In genomic region chr11:113874096-113874919, GRCh38 we compare ENCODE assay signal across 8 cellular contexts. TPM values are rescaled to one million over a fixed set of nuclear protein-coding genes. Genes with fewer than 3 reads are reported as not detected.
DNase-seq lines count a peak whose midpoint lies in the region; ATAC-seq and TF ChIP-seq lines count a peak whose summit lies in the region.

No MANE protein-coding gene starts in this region.

- H3K4me1 Mint-ChIP-seq in progenitor cell of endocrine pancreas (ENCODE audit: low read depth), result peaks cover 26% of the 10 kb centered on the region

- H3K9me3 Mint-ChIP-seq in progenitor cell of endocrine pancreas (ENCODE audit: low read depth), result no peaks in the 10 kb centered on the region

- peak overlapping the region; percentile 89 for H3K4me3 Mint-ChIP-seq in progenitor cell of endocrine pancreas (ENCODE audit: low read depth)

- H3K4me3 ChIP-seq in left ventricle myocardium inferior (peak overlapping the region; percentile 90), SJSA1 (peak overlapping the region; percentile 73), fibroblast of the aortic adventitia (ENCODE audit: low read depth, low read length) (peak overlapping the region; percentile 77)

- H3K27me3 ChIP-seq in left ventricle myocardium inferior (ENCODE audit: low read depth) (no peaks in the 10 kb centered on the region), SJSA1 (replicated peaks) (no peaks in the 10 kb centered on the region)

- DNase-seq in left ventricle myocardium inferior (no peak), Right ventricle myocardium inferior (ENCODE audit: missing footprints) (no peak), SJSA1 (ENCODE audit: low read depth in 1 of 2, low spot score in 2 of 2) (no peak), fibroblast of the aortic adventitia (ENCODE audit: low read depth) (peak; percentile 19), progenitor cell of endocrine pancreas (ENCODE audit: low spot score, unreplicated experiment) (no peak), mesenteric fat pad (ENCODE audit: low spot score) (no peak), KBM-7 (no peak), NCI-H69 (lab: John Stamatoyannopoulos, UW) (no peak)

- intact Hi-C loops in left ventricle myocardium inferior (cut with micrococcal nuclease) (no loop called here), Right ventricle myocardium inferior (cut with DNase I) (loop anchor here (5.0 to 10.0 kb wide), 2 partner anchors 37 to 70 kb away; no protein-coding TSS in a partner anchor)

- peak overlapping the region; percentile 90 for H3K27ac Mint-ChIP-seq in progenitor cell of endocrine pancreas

- H3K27ac ChIP-seq in left ventricle myocardium inferior (replicated peaks) (peak overlapping the region; percentile 97), SJSA1 (no peak overlapping the region)

- H3K36me3 ChIP-seq in left ventricle myocardium inferior (peaks cover under 1% of the 10 kb centered on the region), SJSA1 (no peaks in the 10 kb centered on the region)

- peaks cover 9% of the 10 kb centered on the region for H3K36me3 Mint-ChIP-seq in progenitor cell of endocrine pancreas (ENCODE audit: insufficient read depth)

- in situ Hi-C loops in KBM-7 (cut with MboI; ENCODE audit: low pct_unique_long_range_greater_than_20kb, low sequenced_read_pairs), result no loop called here

- H3K27me3 Mint-ChIP-seq in progenitor cell of endocrine pancreas, result no peaks in the 10 kb centered on the region

- peaks cover 63% of the 10 kb centered on the region for H3K4me1 ChIP-seq in left ventricle myocardium inferior
- H3K4me1 ChIP-seq in SJSA1 (replicated peaks), result 0 out of 2 replicates have a peak, but pooled peaks cover 3% of the 10 kb centered on the region

- no peaks in the 10 kb centered on the region for H3K9me3 ChIP-seq in left ventricle myocardium inferior (replicated peaks)
- no peaks in the 10 kb centered on the region for H3K9me3 ChIP-seq in SJSA1 (replicated peaks)

- no peak for TF ChIP-seq CTCF in left ventricle myocardium inferior (IDR thresholded peaks at IDR 0.05; ENCODE audit: borderline replicate concordance)
- no peak for TF ChIP-seq CTCF in fibroblast of the aortic adventitia (IDR thresholded peaks at IDR 0.05; ENCODE audit: insufficient read depth, low read length)
- no peak for TF ChIP-seq CTCF in progenitor cell of endocrine pancreas (IDR thresholded peaks at IDR 0.05; ENCODE audit: unreplicated experiment)

- no peak for ATAC-seq in Right ventricle myocardium inferior

RNA-seq across cellular contexts. Expression of gene USP28, which starts 1.1 kb away (rescaled TPM):
- 113 TPM for total RNA-seq in left ventricle myocardium inferior
- 145 TPM for total RNA-seq in Right ventricle myocardium inferior
- 10.7 and 16.9 TPM in 2 replicates for total RNA-seq in SJSA1 (2014; rRNA removed; shearing (Covaris generic))
- 11.0 and 22.4 TPM in 2 replicates for total RNA-seq in fibroblast of the aortic adventitia (ENCODE audit: low replicate concordance)
- total RNA-seq in progenitor cell of endocrine pancreas, result 54.8 and 56.4 TPM in 2 replicates
- total RNA-seq in mesenteric fat pad, result 10.1 TPM

RNA-seq across cellular contexts. Expression of gene HTR3B, which starts 30.3 kb away (rescaled TPM):
- total RNA-seq in left ventricle myocardium inferior, result not detected
- total RNA-seq in Right ventricle myocardium inferior, result not detected
- total RNA-seq in SJSA1 (2014; rRNA removed; shearing (Covaris generic)), result not detected in 2 replicates
- total RNA-seq in fibroblast of the aortic adventitia (ENCODE audit: low replicate concordance), result not detected in 2 replicates
- not detected in 2 replicates for total RNA-seq in progenitor cell of endocrine pancreas
- total RNA-seq in mesenteric fat pad, result not detected
